Comparison of ENCODE assay signal across 10 cellular contexts in genomic region chr2:191618046-191618788, GRCh38. TPM values are rescaled to one million over a fixed set of nuclear protein-coding genes. Genes with fewer than 3 reads are reported as not detected.
A peak's percentile ranks its signal among the peaks of the same experiment; 100 is the strongest.
DNase-seq lines count a peak whose midpoint lies in the region; ATAC-seq, FAIRE-seq and TF ChIP-seq lines count a peak whose summit lies in the region.
"Had no signal": no experiment of that assay in that cellular context is flagged by ENCODE, and none has a peak within 500 bp of the region (broad histone marks: within the 10 kb centered on the region; RNA-seq: fewer than 3 reads in every experiment).

No MANE protein-coding gene starts in this region.

- DNase-seq in T-helper 1 cell (no peak), osteoblast (ENCODE audit: insufficient read length, low spot score, missing footprints) (peak; percentile 1), iPS-NIHi7 (ENCODE audit: extremely low spot score) (no peak), SJCRH30 (no peak), urothelium cell line (ENCODE audit: low spot score) (no peak)
- DNase-seq in activated CD8-positive, alpha-beta T cell treated with anti-CD3 and anti-CD28 coated beads, Interleukin-2, amount 10 ng/mL, durations not matched to agents 7 days and 5 days = no peak
- DNase-seq: heart right ventricle had no signal

- H3K27me3 ChIP-seq in osteoblast (ENCODE audit: insufficient read depth, low read length) (no peaks in the 10 kb centered on the region), SJCRH30 (no peaks in the 10 kb centered on the region)
- H3K27me3 ChIP-seq: heart right ventricle had no signal

- H3K27me3 Mint-ChIP-seq in T-helper 1 cell treated with Interleukin-12 subunit alpha and Interleukin-12 subunit beta and Interleukin-4 antibody, amounts not matched to agents 30 μg/mL and 1 μg/mL, for 36 hours (ENCODE audit: low read depth) = no peaks in the 10 kb centered on the region
- no peaks in the 10 kb centered on the region for H3K27me3 Mint-ChIP-seq in activated CD8-positive, alpha-beta T cell treated with anti-CD3 and anti-CD28 coated beads, Interleukin-2, amount 10 ng/mL, durations not matched to agents 7 days and 5 days (ENCODE audit: low read depth)

- H3K9me3 Mint-ChIP-seq in T-helper 1 cell treated with Interleukin-12 subunit alpha and Interleukin-12 subunit beta and Interleukin-4 antibody, amounts not matched to agents 30 μg/mL and 1 μg/mL, for 36 hours = no peaks in the 10 kb centered on the region
- no peaks in the 10 kb centered on the region for H3K9me3 Mint-ChIP-seq in activated CD8-positive, alpha-beta T cell treated with anti-CD3 and anti-CD28 coated beads, Interleukin-2, amount 10 ng/mL, durations not matched to agents 7 days and 5 days (ENCODE audit: insufficient read depth)

- H3K36me3 Mint-ChIP-seq in T-helper 1 cell treated with Interleukin-12 subunit alpha and Interleukin-12 subunit beta and Interleukin-4 antibody, amounts not matched to agents 30 μg/mL and 1 μg/mL, for 36 hours (ENCODE audit: low read depth) = peaks cover 6% of the 10 kb centered on the region
- peaks cover 14% of the 10 kb centered on the region for H3K36me3 Mint-ChIP-seq in activated CD8-positive, alpha-beta T cell treated with anti-CD3 and anti-CD28 coated beads, Interleukin-2, amount 10 ng/mL, durations not matched to agents 7 days and 5 days (ENCODE audit: low read depth)

- peak; percentile 10 for ATAC-seq in HG02840 (IDR thresholded peaks at IDR 0.05; ENCODE audit: low FRiP score, unreplicated experiment)
- ATAC-seq in activated CD8-positive, alpha-beta T cell treated with anti-CD3 and anti-CD28 coated beads, Interleukin-2, amount 10 ng/mL, durations not matched to agents 7 days and 5 days = peak; percentile 6

- H3K9me3 ChIP-seq in osteoblast (ENCODE audit: low read depth, low read length) (no peaks in the 10 kb centered on the region), SJCRH30 (replicated peaks) (no peaks in the 10 kb centered on the region)
- H3K9me3 ChIP-seq: heart right ventricle had no signal

- no peaks in the 10 kb centered on the region for H3K79me2 ChIP-seq in osteoblast (ENCODE audit: insufficient read depth, low read length)

- H3K27ac ChIP-seq in osteoblast (ENCODE audit: low read depth, low read length) = peak overlapping the region; percentile 26
- H3K27ac ChIP-seq in SJCRH30 = no peak overlapping the region

- H2AFZ ChIP-seq in osteoblast (ENCODE audit: low read length) = peak overlapping the region; percentile 69

- no peak overlapping the region for H3K4me2 ChIP-seq in osteoblast (ENCODE audit: insufficient read depth, low read length)

- TF ChIP-seq CTCF in osteoblast (IDR thresholded peaks at IDR 0.05; ENCODE audit: extremely low read depth, low read depth, low read length) = no peak

- H3K27ac Mint-ChIP-seq in T-helper 1 cell treated with Interleukin-12 subunit alpha and Interleukin-12 subunit beta and Interleukin-4 antibody, amounts not matched to agents 30 μg/mL and 1 μg/mL, for 36 hours = peak overlapping the region; percentile 87
- H3K27ac Mint-ChIP-seq in activated CD8-positive, alpha-beta T cell treated with anti-CD3 and anti-CD28 coated beads, Interleukin-2, amount 10 ng/mL, durations not matched to agents 7 days and 5 days = peak overlapping the region; percentile 79

- POLR2A ChIA-PET in activated CD8-positive, alpha-beta T cell treated with anti-CD3 and anti-CD28 coated beads, Interleukin-2, amount 10 ng/mL, durations not matched to agents 7 days and 5 days (lab: Charles Lee) = interaction anchor here (1.2 to 13.3 kb wide), 3 partner anchors 14 to 59 kb away, joined by 3 to 173 read pairs (median 23); partner anchors contain the start of gene NABP1

- H3K36me3 ChIP-seq in osteoblast (ENCODE audit: insufficient read depth, low read length) = no peaks in the 10 kb centered on the region
- H3K36me3 ChIP-seq in SJCRH30 = no peaks in the 10 kb centered on the region
- H3K36me3 ChIP-seq: heart right ventricle had no signal

- peaks cover 14% of the 10 kb centered on the region for H3K4me1 ChIP-seq in osteoblast (ENCODE audit: insufficient read depth, low read length)
- H3K4me1 ChIP-seq in SJCRH30 = peaks cover 16% of the 10 kb centered on the region; the same call in 1 of the 2 replicates

- H3K4me3 ChIP-seq in osteoblast (ENCODE audit: insufficient read depth, low read length) = no peak overlapping the region
- H3K4me3 ChIP-seq in SJCRH30 = no peak overlapping the region
- H3K4me3 ChIP-seq: heart right ventricle had no signal

- H3K4me1 Mint-ChIP-seq in T-helper 1 cell treated with Interleukin-12 subunit alpha and Interleukin-12 subunit beta and Interleukin-4 antibody, amounts not matched to agents 30 μg/mL and 1 μg/mL, for 36 hours (ENCODE audit: low read depth) = peaks cover 40% of the 10 kb centered on the region
- peaks cover 41% of the 10 kb centered on the region for H3K4me1 Mint-ChIP-seq in activated CD8-positive, alpha-beta T cell treated with anti-CD3 and anti-CD28 coated beads, Interleukin-2, amount 10 ng/mL, durations not matched to agents 7 days and 5 days (ENCODE audit: low read depth)

- FAIRE-seq in urothelium cell line (lab: Jason Lieb, UNC) = no peak
- FAIRE-seq: A204.1 had no signal

- peak overlapping the region; percentile 36 for H3K4me3 Mint-ChIP-seq in T-helper 1 cell treated with Interleukin-12 subunit alpha and Interleukin-12 subunit beta and Interleukin-4 antibody, amounts not matched to agents 30 μg/mL and 1 μg/mL, for 36 hours
- H3K4me3 Mint-ChIP-seq in activated CD8-positive, alpha-beta T cell treated with anti-CD3 and anti-CD28 coated beads, Interleukin-2, amount 10 ng/mL, durations not matched to agents 7 days and 5 days = peak overlapping the region; percentile 7

- CTCF ChIA-PET in activated CD8-positive, alpha-beta T cell treated with anti-CD3 and anti-CD28 coated beads, Interleukin-2, amount 10 ng/mL, durations not matched to agents 7 days and 5 days (lab: Charles Lee) = interaction anchor here (0.7 to 4.9 kb wide), 8 partner anchors 11 to 58 kb away, joined by 3 to 28 read pairs (median 4); partner anchors contain the start of gene NABP1

- no peaks in the 10 kb centered on the region for H4K20me1 ChIP-seq in osteoblast (ENCODE audit: insufficient read depth, low read length)

RNA-seq across cellular contexts. Expression of gene NABP1, which starts 59.7 kb away (rescaled TPM):
- total RNA-seq in activated CD8-positive, alpha-beta T cell treated with anti-CD3 and anti-CD28 coated beads, Interleukin-2, amount 10 ng/mL, durations not matched to agents 7 days and 5 days = 10 to 100 TPM; 52.4 to 54.1 TPM
- total RNA-seq in osteoblast = 72.0 and 80.2 TPM in 2 replicates
- total RNA-seq in SJCRH30 (2014; rRNA removed; shearing (Covaris generic)) = 55.4 and 69.1 TPM in 2 replicates
